22 cellular contexts compared by ENCODE assay signal in the genomic region with DNA sequence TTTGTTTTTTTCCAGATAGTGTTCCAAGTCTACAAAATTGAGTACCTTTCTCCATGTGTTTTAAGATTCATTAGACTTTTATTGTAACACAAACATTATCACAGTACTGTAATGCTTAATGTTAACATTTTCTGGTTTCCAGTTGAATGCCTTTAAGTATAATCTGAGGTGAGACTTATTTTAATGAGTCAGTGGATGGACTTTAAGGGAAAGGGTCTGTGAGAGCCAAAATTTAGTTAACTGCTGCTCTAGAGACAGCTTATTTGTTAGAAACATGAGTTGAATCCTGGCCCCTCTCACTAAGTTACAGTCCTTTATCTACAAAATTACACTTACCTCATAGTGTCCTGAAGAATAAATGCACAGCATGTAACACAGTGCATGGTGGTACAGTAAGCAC.
DNase-seq lines count a peak whose midpoint lies in the region; ATAC-seq, FAIRE-seq and TF ChIP-seq lines count a peak whose summit lies in the region.
"Had no signal": no experiment of that assay in that cellular context is flagged by ENCODE, and none has a peak within 500 bp of the region (broad histone marks: within the 10 kb centered on the region; RNA-seq: fewer than 3 reads in every experiment).

No MANE protein-coding gene starts in this region.

- H3K14ac ChIP-seq in IMR-90 (replicated peaks; ENCODE audit: low read depth, low read length), result no peak overlapping the region

- no peaks in the 10 kb centered on the region for H3K9me3 ChIP-seq in IMR-90 (ENCODE audit: control insufficient read depth, insufficient read depth, low read length)
- H3K9me3 ChIP-seq in astrocyte (ENCODE audit: insufficient read depth, low read depth, low read length), result no peaks in the 10 kb centered on the region
- H3K9me3 ChIP-seq: A549 had no signal

- no peak overlapping the region for H2AK9ac ChIP-seq in IMR-90 (replicated peaks; ENCODE audit: low read depth, low read length, poor library complexity)

- ATAC-seq in IMR-90 (ENCODE audit: low read depth), result no peak
- ATAC-seq in left lobe of liver, result no peak
- ATAC-seq in GM21576 (IDR thresholded peaks at IDR 0.05; ENCODE audit: unreplicated experiment), result no peak
- ATAC-seq: A549, Right ventricle myocardium inferior had no signal

- H4K8ac ChIP-seq in IMR-90 (ENCODE audit: low read depth in 2 of 2, low read length in 2 of 2), result no peak overlapping the region; a peak in 1 of 4 replicates

- H4K20me1 ChIP-seq in IMR-90 (ENCODE audit: insufficient read depth, low read length) (no peaks in the 10 kb centered on the region), astrocyte (ENCODE audit: insufficient read depth, low read length) (no peaks in the 10 kb centered on the region)

- H3K27me3 ChIP-seq in IMR-90 (ENCODE audit: control insufficient read depth, insufficient read depth, low read length) (no peaks in the 10 kb centered on the region), astrocyte (ENCODE audit: insufficient read depth, low read length) (no peaks in the 10 kb centered on the region)

- H2AFZ ChIP-seq in IMR-90 (replicated peaks; ENCODE audit: low read length, poor library complexity) (no peak overlapping the region), astrocyte (ENCODE audit: low read depth, low read length) (no peak overlapping the region)

- H3K4me2 ChIP-seq in IMR-90 (ENCODE audit: low read depth, low read length) (0 out of 2 replicates have a peak overlapping the region, but pooled peaks have one; percentile 13), astrocyte (ENCODE audit: low read length) (peak overlapping the region; percentile 7)
- H3K4me2 ChIP-seq: A549 had no signal

- intact Hi-C loops in IMR-90 (cut with micrococcal nuclease), result no loop called here

- H3K27ac ChIP-seq in IMR-90 (ENCODE audit: insufficient read depth, low read length), result no peak overlapping the region
- H3K27ac ChIP-seq in astrocyte (ENCODE audit: low read depth, low read length), result peak overlapping the region; percentile 33

- no peak overlapping the region for H2AK5ac ChIP-seq in IMR-90 (ENCODE audit: low read depth, low read length)

- H2BK120ac ChIP-seq in IMR-90 (ENCODE audit: low read depth, low read length), result peak overlapping the region; percentile 42; the same call in 1 of the 2 replicates

- CTCF ChIA-PET in IMR-90 (lab: Yijun Ruan, JAX), result interaction anchor here (0.6 kb wide), 1 partner anchor 69 kb away, joined by 3 read pairs; no protein-coding TSS in a partner anchor

- no peak overlapping the region for H3K23ac ChIP-seq in IMR-90 (ENCODE audit: low read depth, low read length)

- H3K4ac ChIP-seq in IMR-90 (ENCODE audit: low read depth, low read length), result no peak overlapping the region

- TF ChIP-seq POLR2A in IMR-90 (IDR thresholded peaks at IDR 0.05; ENCODE audit: low read depth, low read length), result no peak

- peak; percentile 66 for FAIRE-seq in astrocyte (lab: Jason Lieb, UNC)
- FAIRE-seq in islet of Langerhans (lab: Jason Lieb, UNC), result peak; percentile 71
- FAIRE-seq: A549 had no signal

- peak; percentile 10 for DNase-seq in COR-L47 (lab: John Stamatoyannopoulos, UW)
- DNase-seq in IMR-90, result no peak
- DNase-seq in astrocyte (ENCODE audit: low read depth), result peak; percentile 76
- DNase-seq in left lobe of liver (ENCODE audit: low spot score), result no peak
- no peak for DNase-seq in germinal center (ENCODE audit: low spot score)
- DNase-seq: CD4-positive, CD25-positive, alpha-beta regulatory T cell; DMS 273 treated with DMSO at 0.1 percent for 48 hours; DMS79 treated with DMSO at 0.1 percent for 48 hours; H7; Karpas-422; NCI-H187 treated with DMSO at 0.1 percent for 48 hours; NCI-H2107; NCI-H2227 treated with DMSO at 0.1 percent for 48 hours; NCI-H510A; NCI-H82; OCI-M1 had no signal

- no peak for TF ChIP-seq RAD21 in IMR-90 (IDR thresholded peaks at IDR 0.05; ENCODE audit: low read length)

- peak overlapping the region; percentile 86; the same call in 1 of the 2 replicates for H3K18ac ChIP-seq in IMR-90 (ENCODE audit: low read depth, low read length)

- H3K9me1 ChIP-seq in IMR-90 (ENCODE audit: insufficient read depth, low read length), result no peaks in the 10 kb centered on the region

- H3K79me2 ChIP-seq in astrocyte (ENCODE audit: insufficient read depth, low read length), result no peaks in the 10 kb centered on the region

- in situ Hi-C loops in IMR-90 (cut with MboI; ENCODE audit: low sequenced_read_pairs), result no loop called here

- no peak overlapping the region for H3K56ac ChIP-seq in IMR-90 (ENCODE audit: extremely low read depth, insufficient read depth, low read length)

- peaks cover 19% of the 10 kb centered on the region for H3K4me1 Mint-ChIP-seq in astrocyte (ENCODE audit: low read depth, unreplicated experiment)
- H3K4me1 Mint-ChIP-seq: IgD-negative memory B cell had no signal

- dilution Hi-C loops in IMR-90 (cut with HindIII; ENCODE audit: low sequenced_read_pairs, unreplicated experiment), result no loop called here

- H2BK5ac ChIP-seq in IMR-90 (ENCODE audit: low read depth, low read length, poor library complexity, severe bottlenecking), result no peak overlapping the region

- peak overlapping the region; percentile 89 for H4K5ac ChIP-seq in IMR-90 (ENCODE audit: low read depth, low read length)

- BruUV-seq in IMR-90 (replicated peaks; lab: Mats Ljungman, UMichigan), result no TSS peak

- H3K9me3 Mint-ChIP-seq in astrocyte (ENCODE audit: unreplicated experiment), result no peaks in the 10 kb centered on the region
- H3K9me3 Mint-ChIP-seq: HFFc6, IgD-negative memory B cell had no signal

- no peak overlapping the region for H4K91ac ChIP-seq in IMR-90 (ENCODE audit: insufficient read depth, low read depth, low read length)

- TF ChIP-seq CTCF in IMR-90 (conservative IDR thresholded peaks at IDR 0.05; ENCODE audit: low read depth, low read length) (no peak), astrocyte (IDR thresholded peaks at IDR 0.05; ENCODE audit: insufficient read depth, low read depth, low read length) (no peak)

- H3K27ac Mint-ChIP-seq in astrocyte (ENCODE audit: unreplicated experiment), result no peak overlapping the region
- H3K27ac Mint-ChIP-seq: CD4-positive, CD25-positive, alpha-beta regulatory T cell; HFFc6; IgD-negative memory B cell had no signal

- H3K36me3 ChIP-seq in IMR-90 (ENCODE audit: control insufficient read depth, insufficient read depth, low read length), result no peaks in the 10 kb centered on the region
- H3K36me3 ChIP-seq in astrocyte (ENCODE audit: insufficient read depth, low read length), result no peaks in the 10 kb centered on the region

- POLR2A ChIA-PET in IMR-90 (lab: Charles Lee; ENCODE audit: unreplicated experiment), result no interaction called here

- H3K4me3 Mint-ChIP-seq in astrocyte (ENCODE audit: unreplicated experiment), result no peak overlapping the region
- H3K4me3 Mint-ChIP-seq: CD4-positive, CD25-positive, alpha-beta regulatory T cell; HFFc6; IgD-negative memory B cell had no signal

- H3K27me3 Mint-ChIP-seq in astrocyte (ENCODE audit: low read depth, unreplicated experiment), result no peaks in the 10 kb centered on the region
- H3K27me3 Mint-ChIP-seq: CD4-positive, CD25-positive, alpha-beta regulatory T cell; IgD-negative memory B cell had no signal

- H3K9ac ChIP-seq in IMR-90 (ENCODE audit: low read depth, low read length) (no peak overlapping the region; the same call in 1 of the 2 replicates), astrocyte (ENCODE audit: low read length) (no peak overlapping the region)

- no peak overlapping the region for H3K4me3 ChIP-seq in IMR-90 (ENCODE audit: insufficient read depth, low read depth, low read length)
- H3K4me3 ChIP-seq in astrocyte (ENCODE audit: insufficient read depth, low read depth, low read length), result no peak overlapping the region
- H3K4me3 ChIP-seq: A549 had no signal

- no peak overlapping the region for H2BK15ac ChIP-seq in IMR-90 (ENCODE audit: low read depth, low read length)

- H3K4me1 ChIP-seq in IMR-90 (ENCODE audit: control insufficient read depth, insufficient read depth, low read length) (peaks cover 12% of the 10 kb centered on the region), astrocyte (ENCODE audit: insufficient read depth, low read length) (peaks cover 26% of the 10 kb centered on the region)

- no peaks in the 10 kb centered on the region for H3K79me1 ChIP-seq in IMR-90 (ENCODE audit: low read depth in 1 of 2, low read length in 2 of 2)

- H3K36me3 Mint-ChIP-seq in astrocyte (ENCODE audit: low read depth, unreplicated experiment), result peaks cover 1% of the 10 kb centered on the region
- H3K36me3 Mint-ChIP-seq: CD4-positive, CD25-positive, alpha-beta regulatory T cell; IgD-negative memory B cell had no signal

- H2BK20ac ChIP-seq in IMR-90 (ENCODE audit: low read depth, low read length), result no peak overlapping the region

TF ChIP-seq in IMR-90, 13 proteins besides CTCF, POLR2A, EP300 and RAD21:
- TF ChIP-seq MAZ (IDR thresholded peaks at IDR 0.05; ENCODE audit: borderline replicate concordance, low read depth, low read length) (no peak), FOS (IDR thresholded peaks at IDR 0.05; ENCODE audit: low read depth, low read length) (no peak), SMC3 (IDR thresholded peaks at IDR 0.05; ENCODE audit: low read depth, low read length) (no peak), MAFK (IDR thresholded peaks at IDR 0.05; ENCODE audit: low read depth, low read length) (no peak)
- TF ChIP-seq, protein P1, sequence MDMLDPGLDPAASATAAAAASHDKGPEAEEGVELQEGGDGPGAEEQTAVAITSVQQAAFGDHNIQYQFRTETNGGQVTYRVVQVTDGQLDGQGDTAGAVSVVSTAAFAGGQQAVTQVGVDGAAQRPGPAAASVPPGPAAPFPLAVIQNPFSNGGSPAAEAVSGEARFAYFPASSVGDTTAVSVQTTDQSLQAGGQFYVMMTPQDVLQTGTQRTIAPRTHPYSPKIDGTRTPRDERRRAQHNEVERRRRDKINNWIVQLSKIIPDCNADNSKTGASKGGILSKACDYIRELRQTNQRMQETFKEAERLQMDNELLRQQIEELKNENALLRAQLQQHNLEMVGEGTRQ (IDR thresholded peaks at IDR 0.05; ENCODE audit: low read depth, low read length), result no peak
- TF ChIP-seq, protein P2, sequence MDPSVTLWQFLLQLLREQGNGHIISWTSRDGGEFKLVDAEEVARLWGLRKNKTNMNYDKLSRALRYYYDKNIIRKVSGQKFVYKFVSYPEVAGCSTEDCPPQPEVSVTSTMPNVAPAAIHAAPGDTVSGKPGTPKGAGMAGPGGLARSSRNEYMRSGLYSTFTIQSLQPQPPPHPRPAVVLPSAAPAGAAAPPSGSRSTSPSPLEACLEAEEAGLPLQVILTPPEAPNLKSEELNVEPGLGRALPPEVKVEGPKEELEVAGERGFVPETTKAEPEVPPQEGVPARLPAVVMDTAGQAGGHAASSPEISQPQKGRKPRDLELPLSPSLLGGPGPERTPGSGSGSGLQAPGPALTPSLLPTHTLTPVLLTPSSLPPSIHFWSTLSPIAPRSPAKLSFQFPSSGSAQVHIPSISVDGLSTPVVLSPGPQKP (IDR thresholded peaks at IDR 0.05; ENCODE audit: borderline replicate concordance, low read depth, low read length), result no peak

Comparison
In these comparisons a context has a peak if more than half of its experiments do, and no peak if none do; other contexts are left out.
1. DNase-seq: peak in COR-L47 (single experiment) and astrocyte (single experiment); none in IMR-90 (single experiment), left lobe of liver (single experiment) and germinal center (single experiment).